1 cellular context compared by ENCODE assay signal in the genomic region with DNA sequence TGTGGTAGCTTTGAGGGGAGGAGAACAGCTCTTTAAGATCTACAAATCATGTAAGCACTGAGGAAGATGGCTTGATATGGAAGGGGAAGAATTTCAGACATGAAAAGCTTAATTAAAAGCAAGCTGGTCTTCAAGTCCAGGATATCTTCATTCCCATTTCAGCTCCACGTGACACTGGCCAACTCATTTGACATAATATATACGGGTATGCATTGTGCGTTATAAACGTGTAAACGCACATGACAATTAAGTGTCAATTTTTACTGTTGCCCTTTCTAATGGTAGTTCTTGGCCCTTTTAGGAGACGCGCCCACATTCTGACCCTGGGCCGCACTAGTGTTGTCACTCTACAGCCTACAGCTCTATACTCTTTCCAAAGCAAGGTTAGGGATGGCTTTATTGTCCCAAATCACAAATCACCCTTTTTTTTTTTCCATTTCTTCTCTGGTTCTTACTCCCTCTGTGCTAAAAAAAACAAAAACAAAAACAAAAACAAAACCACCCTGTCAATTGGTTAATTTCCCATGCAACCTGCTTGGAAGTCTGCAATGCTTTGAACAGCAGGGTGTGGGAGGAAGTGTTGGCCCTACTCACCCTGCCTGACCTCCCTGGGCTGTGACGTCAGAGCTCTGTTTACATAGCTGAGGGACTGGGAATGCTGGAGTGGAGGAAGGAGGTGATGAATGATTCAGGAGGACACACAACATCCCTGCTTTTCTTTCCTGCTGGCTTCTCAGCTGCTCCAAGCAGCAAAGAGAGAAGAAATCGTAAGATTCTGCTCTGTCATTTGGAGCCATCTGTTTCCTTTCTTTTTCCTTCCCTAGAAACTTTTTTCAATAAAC.
TF ChIP-seq lines count a peak whose summit lies in the region.

No MANE protein-coding gene starts in this region.

TF ChIP-seq in HepG2, 621 proteins besides CTCF, POLR2A, EP300 and RAD21 (continued from another document):
- TF ChIP-seq, protein P1, sequence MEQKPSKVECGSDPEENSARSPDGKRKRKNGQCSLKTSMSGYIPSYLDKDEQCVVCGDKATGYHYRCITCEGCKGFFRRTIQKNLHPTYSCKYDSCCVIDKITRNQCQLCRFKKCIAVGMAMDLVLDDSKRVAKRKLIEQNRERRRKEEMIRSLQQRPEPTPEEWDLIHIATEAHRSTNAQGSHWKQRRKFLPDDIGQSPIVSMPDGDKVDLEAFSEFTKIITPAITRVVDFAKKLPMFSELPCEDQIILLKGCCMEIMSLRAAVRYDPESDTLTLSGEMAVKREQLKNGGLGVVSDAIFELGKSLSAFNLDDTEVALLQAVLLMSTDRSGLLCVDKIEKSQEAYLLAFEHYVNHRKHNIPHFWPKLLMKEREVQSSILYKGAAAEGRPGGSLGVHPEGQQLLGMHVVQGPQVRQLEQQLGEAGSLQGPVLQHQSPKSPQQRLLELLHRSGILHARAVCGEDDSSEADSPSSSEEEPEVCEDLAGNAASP (CRISPR knock-in tag; IDR thresholded peaks at IDR 0.05; ENCODE audit: borderline replicate concordance), result peak; percentile 98
- TF ChIP-seq ETV5 (CRISPR knock-in tag; IDR thresholded peaks at IDR 0.05; ENCODE audit: borderline replicate concordance) (peak; percentile 45; the same call in 1 of the 2 replicates), IRF2 (CRISPR knock-in tag; IDR thresholded peaks at IDR 0.05) (peak; percentile 56; the same call in 1 of the 2 replicates), DMAP1 (CRISPR knock-in tag; IDR thresholded peaks at IDR 0.05) (no peak), ATF1 (CRISPR knock-in tag; IDR thresholded peaks at IDR 0.05) (peak; percentile 80), TBL1XR1 (IDR thresholded peaks at IDR 0.05; ENCODE audit: borderline replicate concordance, low read length, partially characterized antibody) (no peak), MIER2 (CRISPR knock-in tag; IDR thresholded peaks at IDR 0.05) (no peak), NR2F6 (IDR thresholded peaks at IDR 0.05) (peak; percentile 48; the same call in 1 of the 2 replicates), NR2F6 (CRISPR knock-in tag; IDR thresholded peaks at IDR 0.05) (peak; percentile 69), RXRB (CRISPR knock-in tag; IDR thresholded peaks at IDR 0.05; ENCODE audit: borderline replicate concordance) (peak; percentile 91), ZNF556 (CRISPR knock-in tag; IDR thresholded peaks at IDR 0.05; ENCODE audit: borderline replicate concordance) (no peak), ZNF496 (CRISPR knock-in tag; IDR thresholded peaks at IDR 0.05; ENCODE audit: insufficient replicate concordance) (no peak), MTF2 (CRISPR knock-in tag; IDR thresholded peaks at IDR 0.05; ENCODE audit: borderline replicate concordance) (no peak), SAP130 (CRISPR knock-in tag; IDR thresholded peaks at IDR 0.05; ENCODE audit: low read depth) (peak; percentile 66), ZNF501 (CRISPR knock-in tag; IDR thresholded peaks at IDR 0.05) (no peak), ZNF629 (CRISPR knock-in tag; conservative IDR thresholded peaks at IDR 0.05) (no peak), ZFP37 (CRISPR knock-in tag; IDR thresholded peaks at IDR 0.05; ENCODE audit: borderline replicate concordance) (no peak), ZBTB21 (CRISPR knock-in tag; IDR thresholded peaks at IDR 0.05) (peak; percentile 88), PLRG1 (conservative IDR thresholded peaks at IDR 0.05) (no peak)
- TF ChIP-seq, protein P2, sequence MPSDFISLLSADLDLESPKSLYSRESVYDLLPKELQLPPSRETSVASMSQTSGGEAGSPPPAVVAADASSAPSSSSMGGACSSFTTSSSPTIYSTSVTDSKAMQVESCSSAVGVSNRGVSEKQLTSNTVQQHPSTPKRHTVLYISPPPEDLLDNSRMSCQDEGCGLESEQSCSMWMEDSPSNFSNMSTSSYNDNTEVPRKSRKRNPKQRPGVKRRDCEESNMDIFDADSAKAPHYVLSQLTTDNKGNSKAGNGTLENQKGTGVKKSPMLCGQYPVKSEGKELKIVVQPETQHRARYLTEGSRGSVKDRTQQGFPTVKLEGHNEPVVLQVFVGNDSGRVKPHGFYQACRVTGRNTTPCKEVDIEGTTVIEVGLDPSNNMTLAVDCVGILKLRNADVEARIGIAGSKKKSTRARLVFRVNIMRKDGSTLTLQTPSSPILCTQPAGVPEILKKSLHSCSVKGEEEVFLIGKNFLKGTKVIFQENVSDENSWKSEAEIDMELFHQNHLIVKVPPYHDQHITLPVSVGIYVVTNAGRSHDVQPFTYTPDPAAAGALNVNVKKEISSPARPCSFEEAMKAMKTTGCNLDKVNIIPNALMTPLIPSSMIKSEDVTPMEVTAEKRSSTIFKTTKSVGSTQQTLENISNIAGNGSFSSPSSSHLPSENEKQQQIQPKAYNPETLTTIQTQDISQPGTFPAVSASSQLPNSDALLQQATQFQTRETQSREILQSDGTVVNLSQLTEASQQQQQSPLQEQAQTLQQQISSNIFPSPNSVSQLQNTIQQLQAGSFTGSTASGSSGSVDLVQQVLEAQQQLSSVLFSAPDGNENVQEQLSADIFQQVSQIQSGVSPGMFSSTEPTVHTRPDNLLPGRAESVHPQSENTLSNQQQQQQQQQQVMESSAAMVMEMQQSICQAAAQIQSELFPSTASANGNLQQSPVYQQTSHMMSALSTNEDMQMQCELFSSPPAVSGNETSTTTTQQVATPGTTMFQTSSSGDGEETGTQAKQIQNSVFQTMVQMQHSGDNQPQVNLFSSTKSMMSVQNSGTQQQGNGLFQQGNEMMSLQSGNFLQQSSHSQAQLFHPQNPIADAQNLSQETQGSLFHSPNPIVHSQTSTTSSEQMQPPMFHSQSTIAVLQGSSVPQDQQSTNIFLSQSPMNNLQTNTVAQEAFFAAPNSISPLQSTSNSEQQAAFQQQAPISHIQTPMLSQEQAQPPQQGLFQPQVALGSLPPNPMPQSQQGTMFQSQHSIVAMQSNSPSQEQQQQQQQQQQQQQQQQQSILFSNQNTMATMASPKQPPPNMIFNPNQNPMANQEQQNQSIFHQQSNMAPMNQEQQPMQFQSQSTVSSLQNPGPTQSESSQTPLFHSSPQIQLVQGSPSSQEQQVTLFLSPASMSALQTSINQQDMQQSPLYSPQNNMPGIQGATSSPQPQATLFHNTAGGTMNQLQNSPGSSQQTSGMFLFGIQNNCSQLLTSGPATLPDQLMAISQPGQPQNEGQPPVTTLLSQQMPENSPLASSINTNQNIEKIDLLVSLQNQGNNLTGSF (CRISPR knock-in tag; IDR thresholded peaks at IDR 0.05), result no peak
- TF ChIP-seq, protein P3, sequence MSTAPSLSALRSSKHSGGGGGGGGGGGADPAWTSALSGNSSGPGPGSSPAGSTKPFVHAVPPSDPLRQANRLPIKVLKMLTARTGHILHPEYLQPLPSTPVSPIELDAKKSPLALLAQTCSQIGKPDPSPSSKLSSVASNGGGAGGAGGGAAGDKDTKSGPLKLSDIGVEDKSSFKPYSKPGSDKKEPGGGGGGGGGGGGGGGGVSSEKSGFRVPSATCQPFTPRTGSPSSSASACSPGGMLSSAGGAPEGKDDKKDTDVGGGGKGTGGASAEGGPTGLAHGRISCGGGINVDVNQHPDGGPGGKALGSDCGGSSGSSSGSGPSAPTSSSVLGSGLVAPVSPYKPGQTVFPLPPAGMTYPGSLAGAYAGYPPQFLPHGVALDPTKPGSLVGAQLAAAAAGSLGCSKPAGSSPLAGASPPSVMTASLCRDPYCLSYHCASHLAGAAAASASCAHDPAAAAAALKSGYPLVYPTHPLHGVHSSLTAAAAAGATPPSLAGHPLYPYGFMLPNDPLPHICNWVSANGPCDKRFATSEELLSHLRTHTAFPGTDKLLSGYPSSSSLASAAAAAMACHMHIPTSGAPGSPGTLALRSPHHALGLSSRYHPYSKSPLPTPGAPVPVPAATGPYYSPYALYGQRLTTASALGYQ (CRISPR knock-in tag; IDR thresholded peaks at IDR 0.05), result no peak
- TF ChIP-seq, protein P4, sequence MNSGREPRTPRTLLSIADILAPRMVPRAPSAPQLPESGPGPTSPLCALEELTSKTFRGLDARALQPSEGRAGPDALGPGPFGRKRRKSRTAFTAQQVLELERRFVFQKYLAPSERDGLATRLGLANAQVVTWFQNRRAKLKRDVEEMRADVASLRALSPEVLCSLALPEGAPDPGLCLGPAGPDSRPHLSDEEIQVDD (CRISPR knock-in tag; IDR thresholded peaks at IDR 0.05; ENCODE audit: borderline replicate concordance), result no peak
- TF ChIP-seq, protein P5, sequence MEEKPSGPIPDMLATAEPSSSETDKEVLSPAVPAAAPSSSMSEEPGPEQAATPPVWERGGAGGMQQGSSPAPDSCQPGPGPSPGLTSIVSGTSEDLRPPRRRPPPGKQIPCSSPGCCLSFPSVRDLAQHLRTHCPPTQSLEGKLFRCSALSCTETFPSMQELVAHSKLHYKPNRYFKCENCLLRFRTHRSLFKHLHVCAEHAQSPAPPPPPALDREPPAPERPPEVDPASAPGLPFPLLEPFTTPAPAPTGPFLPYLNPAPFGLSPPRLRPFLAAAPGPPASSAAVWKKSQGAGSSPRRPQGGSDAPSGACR (CRISPR knock-in tag; IDR thresholded peaks at IDR 0.05), result no peak
- TF ChIP-seq, protein P6, sequence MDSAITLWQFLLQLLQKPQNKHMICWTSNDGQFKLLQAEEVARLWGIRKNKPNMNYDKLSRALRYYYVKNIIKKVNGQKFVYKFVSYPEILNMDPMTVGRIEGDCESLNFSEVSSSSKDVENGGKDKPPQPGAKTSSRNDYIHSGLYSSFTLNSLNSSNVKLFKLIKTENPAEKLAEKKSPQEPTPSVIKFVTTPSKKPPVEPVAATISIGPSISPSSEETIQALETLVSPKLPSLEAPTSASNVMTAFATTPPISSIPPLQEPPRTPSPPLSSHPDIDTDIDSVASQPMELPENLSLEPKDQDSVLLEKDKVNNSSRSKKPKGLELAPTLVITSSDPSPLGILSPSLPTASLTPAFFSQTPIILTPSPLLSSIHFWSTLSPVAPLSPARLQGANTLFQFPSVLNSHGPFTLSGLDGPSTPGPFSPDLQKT (CRISPR knock-in tag; IDR thresholded peaks at IDR 0.05; ENCODE audit: borderline replicate concordance), result no peak
- TF ChIP-seq, protein P7, sequence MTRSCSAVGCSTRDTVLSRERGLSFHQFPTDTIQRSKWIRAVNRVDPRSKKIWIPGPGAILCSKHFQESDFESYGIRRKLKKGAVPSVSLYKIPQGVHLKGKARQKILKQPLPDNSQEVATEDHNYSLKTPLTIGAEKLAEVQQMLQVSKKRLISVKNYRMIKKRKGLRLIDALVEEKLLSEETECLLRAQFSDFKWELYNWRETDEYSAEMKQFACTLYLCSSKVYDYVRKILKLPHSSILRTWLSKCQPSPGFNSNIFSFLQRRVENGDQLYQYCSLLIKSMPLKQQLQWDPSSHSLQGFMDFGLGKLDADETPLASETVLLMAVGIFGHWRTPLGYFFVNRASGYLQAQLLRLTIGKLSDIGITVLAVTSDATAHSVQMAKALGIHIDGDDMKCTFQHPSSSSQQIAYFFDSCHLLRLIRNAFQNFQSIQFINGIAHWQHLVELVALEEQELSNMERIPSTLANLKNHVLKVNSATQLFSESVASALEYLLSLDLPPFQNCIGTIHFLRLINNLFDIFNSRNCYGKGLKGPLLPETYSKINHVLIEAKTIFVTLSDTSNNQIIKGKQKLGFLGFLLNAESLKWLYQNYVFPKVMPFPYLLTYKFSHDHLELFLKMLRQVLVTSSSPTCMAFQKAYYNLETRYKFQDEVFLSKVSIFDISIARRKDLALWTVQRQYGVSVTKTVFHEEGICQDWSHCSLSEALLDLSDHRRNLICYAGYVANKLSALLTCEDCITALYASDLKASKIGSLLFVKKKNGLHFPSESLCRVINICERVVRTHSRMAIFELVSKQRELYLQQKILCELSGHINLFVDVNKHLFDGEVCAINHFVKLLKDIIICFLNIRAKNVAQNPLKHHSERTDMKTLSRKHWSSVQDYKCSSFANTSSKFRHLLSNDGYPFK (CRISPR knock-in tag; IDR thresholded peaks at IDR 0.05; ENCODE audit: borderline replicate concordance), result no peak
- TF ChIP-seq, protein P8, sequence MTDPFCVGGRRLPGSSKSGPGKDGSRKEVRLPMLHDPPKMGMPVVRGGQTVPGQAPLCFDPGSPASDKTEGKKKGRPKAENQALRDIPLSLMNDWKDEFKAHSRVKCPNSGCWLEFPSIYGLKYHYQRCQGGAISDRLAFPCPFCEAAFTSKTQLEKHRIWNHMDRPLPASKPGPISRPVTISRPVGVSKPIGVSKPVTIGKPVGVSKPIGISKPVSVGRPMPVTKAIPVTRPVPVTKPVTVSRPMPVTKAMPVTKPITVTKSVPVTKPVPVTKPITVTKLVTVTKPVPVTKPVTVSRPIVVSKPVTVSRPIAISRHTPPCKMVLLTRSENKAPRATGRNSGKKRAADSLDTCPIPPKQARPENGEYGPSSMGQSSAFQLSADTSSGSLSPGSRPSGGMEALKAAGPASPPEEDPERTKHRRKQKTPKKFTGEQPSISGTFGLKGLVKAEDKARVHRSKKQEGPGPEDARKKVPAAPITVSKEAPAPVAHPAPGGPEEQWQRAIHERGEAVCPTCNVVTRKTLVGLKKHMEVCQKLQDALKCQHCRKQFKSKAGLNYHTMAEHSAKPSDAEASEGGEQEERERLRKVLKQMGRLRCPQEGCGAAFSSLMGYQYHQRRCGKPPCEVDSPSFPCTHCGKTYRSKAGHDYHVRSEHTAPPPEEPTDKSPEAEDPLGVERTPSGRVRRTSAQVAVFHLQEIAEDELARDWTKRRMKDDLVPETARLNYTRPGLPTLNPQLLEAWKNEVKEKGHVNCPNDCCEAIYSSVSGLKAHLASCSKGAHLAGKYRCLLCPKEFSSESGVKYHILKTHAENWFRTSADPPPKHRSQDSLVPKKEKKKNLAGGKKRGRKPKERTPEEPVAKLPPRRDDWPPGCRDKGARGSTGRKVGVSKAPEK (CRISPR knock-in tag; IDR thresholded peaks at IDR 0.05; ENCODE audit: borderline replicate concordance), result no peak
- TF ChIP-seq, protein P9, sequence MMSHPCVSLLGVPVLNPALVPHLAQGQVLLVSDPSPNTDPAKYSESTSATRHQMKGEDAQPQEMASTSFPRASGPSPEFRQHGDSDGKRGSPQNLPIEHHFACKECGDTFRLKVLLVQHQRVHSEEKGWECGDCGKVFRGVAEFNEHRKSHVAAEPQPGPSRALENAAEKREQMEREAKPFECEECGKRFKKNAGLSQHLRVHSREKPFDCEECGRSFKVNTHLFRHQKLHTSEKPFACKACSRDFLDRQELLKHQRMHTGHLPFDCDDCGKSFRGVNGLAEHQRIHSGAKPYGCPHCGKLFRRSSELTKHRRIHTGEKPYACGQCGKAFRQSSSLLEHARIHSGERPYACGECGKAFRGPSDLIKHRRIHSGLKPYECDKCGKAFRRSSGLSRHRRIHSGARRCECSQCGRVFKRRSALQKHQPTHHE (CRISPR knock-in tag; IDR thresholded peaks at IDR 0.05; ENCODE audit: borderline replicate concordance), result no peak
- TF ChIP-seq, protein P10, sequence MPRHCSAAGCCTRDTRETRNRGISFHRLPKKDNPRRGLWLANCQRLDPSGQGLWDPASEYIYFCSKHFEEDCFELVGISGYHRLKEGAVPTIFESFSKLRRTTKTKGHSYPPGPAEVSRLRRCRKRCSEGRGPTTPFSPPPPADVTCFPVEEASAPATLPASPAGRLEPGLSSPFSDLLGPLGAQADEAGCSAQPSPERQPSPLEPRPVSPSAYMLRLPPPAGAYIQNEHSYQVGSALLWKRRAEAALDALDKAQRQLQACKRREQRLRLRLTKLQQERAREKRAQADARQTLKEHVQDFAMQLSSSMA (CRISPR knock-in tag; IDR thresholded peaks at IDR 0.05), result no peak
